11 cellular contexts compared by ENCODE assay signal in genomic region chr2:178858896-178859628, GRCh38.
"Had no signal": no experiment of that assay in that cellular context is flagged by ENCODE, and none has a peak within 500 bp of the region (broad histone marks: within the 10 kb centered on the region; RNA-seq: fewer than 3 reads in every experiment).

No MANE protein-coding gene starts in this region.

- DNase-seq: activated CD4-positive, alpha-beta T cell treated with anti-CD3 and anti-CD28 coated beads for 36 hours; activated naive CD4-positive, alpha-beta T cell; mucosa of descending colon; occipital lobe; stimulated activated CD4-positive, alpha-beta T cell treated with anti-CD3 and anti-CD28 coated beads, Interleukin-4, amount 100 ng/mL, for 4 hours; stimulated activated naive CD8-positive, alpha-beta T cell treated with anti-CD3 and anti-CD28 coated beads, Interleukin-15, amount 100 ng/mL, for 72 hours; T1000 had no signal

- H3K27me3 ChIP-seq: vagina had no signal

- H3K36me3 ChIP-seq: vagina had no signal

- H3K4me1 ChIP-seq: vagina had no signal

- H3K27ac ChIP-seq: skin epidermis, vagina, VCaP had no signal

- H3K4me3 ChIP-seq: mucosa of descending colon, skin epidermis, vagina had no signal

- ATAC-seq: activated CD4-positive, alpha-beta T cell treated with anti-CD3 and anti-CD28 coated beads for 36 hours; mucosa of descending colon; natural killer cell treated with Interleukin-12 subunit alpha and Interleukin-12 subunit beta and Interleukin-15 and Interleukin-18, amount 100 ng/mL, for 72 hours; stimulated activated naive CD8-positive, alpha-beta T cell treated with anti-CD3 and anti-CD28 coated beads, Interleukin-15, amount 100 ng/mL, for 72 hours had no signal

- H3K9me3 ChIP-seq: mucosa of descending colon, vagina had no signal
